In genomic region chr13:90710355-90710754, GRCh38 we compare ENCODE assay signal across 37 cellular contexts.
"Had no signal": no experiment of that assay in that cellular context is flagged by ENCODE, and none has a peak within 500 bp of the region (broad histone marks: within the 10 kb centered on the region; RNA-seq: fewer than 3 reads in every experiment).

No MANE protein-coding gene starts in this region.

- H3K4me1 ChIP-seq: breast epithelium, Peyer's patch had no signal

- H3K36me3 ChIP-seq: breast epithelium, Peyer's patch had no signal

- H3K27me3 ChIP-seq: breast epithelium, Peyer's patch had no signal

- DNase-seq: activated B cell treated with CpG ODN at 0.5 μM for 24 hours; activated CD4-positive, alpha-beta memory T cell treated with anti-CD3 and anti-CD28 coated beads, Interleukin-2, amount 10 ng/mL, durations not matched to agents 7 days and 5 days; activated CD4-positive, alpha-beta T cell treated with anti-CD3 and anti-CD28 coated beads for 4 hours; activated CD4-positive, CD25-positive, alpha-beta regulatory T cell treated with anti-CD3 and anti-CD28 coated beads, Interleukin-2, amount 50 U/mL, for 72 hours; activated CD8-positive, alpha-beta memory T cell treated with anti-CD3 and anti-CD28 coated beads for 24 hours; activated CD8-positive, alpha-beta memory T cell treated with anti-CD3 and anti-CD28 coated beads, Interleukin-2, amount 10 ng/mL, durations not matched to agents 7 days and 5 days; activated CD8-positive, alpha-beta memory T cell treated with anti-CD3 and anti-CD28 coated beads, Interleukin-2, amount 50 U/mL, for 48 hours; activated effector memory CD4-positive, alpha-beta T cell treated with anti-CD3 and anti-CD28 coated beads, Interleukin-2, amount 50 U/mL, for 16 hours; activated naive CD4-positive, alpha-beta T cell; activated naive CD4-positive, alpha-beta T cell treated with anti-CD3 and anti-CD28 coated beads, Interleukin-2, amount 50 U/mL, for 16 hours; activated naive CD8-positive, alpha-beta T cell treated with anti-CD3 and anti-CD28 coated beads for 36 hours; activated T-cell treated with anti-CD3 and anti-CD28 coated beads, Interleukin-2, amount 50 U/mL, for 72 hours; amygdala; cerebellar nuclear complex; NCI-H1092 treated with DMSO at 0.1 percent for 48 hours; NCI-H1417; NCI-H146; NCI-H187; NCI-H2029 treated with DMSO at 0.1 percent for 48 hours; NCI-H2107; NCI-H226; NCI-H446 treated with DMSO at 0.1 percent for 48 hours; NCI-H524; NCI-H69; NK-92 treated with Interleukin-12 subunit alpha and Interleukin-12 subunit beta, amount 100 ng/mL, for 24 hours; PC-3; Peyer's patch; RPMI8226; SHP77 treated with DMSO at 0.1 percent for 48 hours; SW 1271; T-helper 1 cell; T-helper 2 cell; T-helper 9 cell had no signal

- H3K4me3 ChIP-seq: breast epithelium, Peyer's patch had no signal

- H3K9me3 ChIP-seq: breast epithelium, Peyer's patch had no signal

- ATAC-seq: activated CD8-positive, alpha-beta memory T cell treated with anti-CD3 and anti-CD28 coated beads, Interleukin-2, amount 10 ng/mL, durations not matched to agents 7 days and 5 days; activated T-cell treated with anti-CD3 and anti-CD28 coated beads, Interleukin-2, amount 50 U/mL, for 72 hours; activated T-helper 17 cell treated with anti-CD3 and anti-CD28 coated beads, Interleukin-2, amount 50 U/mL, for 72 hours; PC-3; SK-N-SH treated with all-trans-retinoic acid at 6 μM for 48 hours had no signal

- H3K27ac ChIP-seq: breast epithelium, Peyer's patch, VCaP had no signal
